Comparison of ENCODE assay signal across 29 cellular contexts in the genomic region with DNA sequence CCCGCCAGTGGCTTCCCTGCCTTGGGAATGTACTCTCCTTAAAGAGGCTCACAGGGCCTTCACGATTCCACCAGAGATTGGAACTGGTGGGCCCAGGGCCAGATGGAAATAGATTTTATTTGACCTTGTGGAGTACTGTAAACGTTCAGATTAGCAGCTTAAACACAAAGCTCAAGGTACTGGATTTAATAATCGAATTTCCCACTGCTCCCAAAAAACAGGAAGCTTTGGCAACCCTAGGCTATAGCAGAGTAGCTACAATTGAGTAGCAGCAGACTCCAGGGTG. TPM values are rescaled to one million over a fixed set of nuclear protein-coding genes. Genes with fewer than 3 reads are reported as not detected.
DNase-seq lines count a peak whose midpoint lies in the region; ATAC-seq, FAIRE-seq and TF ChIP-seq lines count a peak whose summit lies in the region.
"Had no signal": no experiment of that assay in that cellular context is flagged by ENCODE, and none has a peak within 500 bp of the region (broad histone marks: within the 10 kb centered on the region; RNA-seq: fewer than 3 reads in every experiment).

No MANE protein-coding gene starts in this region.

- H3K27me3 Mint-ChIP-seq in activated T-cell treated with anti-CD3 and anti-CD28 coated beads, Interleukin-2, amount 50 U/mL, for 4 hours (ENCODE audit: low read depth): no peaks in the 10 kb centered on the region
- H3K27me3 Mint-ChIP-seq in activated CD4-positive, alpha-beta T cell treated with anti-CD3 and anti-CD28 coated beads, Interleukin-2, amount 10 ng/mL, durations not matched to agents 7 days and 5 days: peaks cover 4% of the 10 kb centered on the region
- H3K27me3 Mint-ChIP-seq: activated CD8-positive, alpha-beta T cell treated with anti-CD3 and anti-CD28 coated beads for 36 hours; T-cell had no signal

- peaks cover 4% of the 10 kb centered on the region for H4K20me1 ChIP-seq in osteoblast (ENCODE audit: insufficient read depth, low read length)

- peaks cover 8% of the 10 kb centered on the region for H3K4me1 Mint-ChIP-seq in activated T-cell treated with anti-CD3 and anti-CD28 coated beads, Interleukin-2, amount 50 U/mL, for 4 hours (ENCODE audit: low read depth)
- peaks cover 12% of the 10 kb centered on the region for H3K4me1 Mint-ChIP-seq in activated CD4-positive, alpha-beta T cell treated with anti-CD3 and anti-CD28 coated beads, Interleukin-2, amount 10 ng/mL, durations not matched to agents 7 days and 5 days
- H3K4me1 Mint-ChIP-seq: endodermal cell, nephron had no signal

- H3K27ac ChIP-seq in right cardiac atrium (ENCODE audit: low read length) (peak overlapping the region; percentile 46), esophagus muscularis mucosa (replicated peaks in 1 of 4) (peak overlapping the region in 3 of 4 donors; percentile 46 to 63 (median 62)), osteoblast (ENCODE audit: low read depth, low read length) (no peak overlapping the region), upper lobe of right lung (peak overlapping the region; percentile 100)
- H3K27ac ChIP-seq: body of pancreas had no signal

- CTCF ChIA-PET in activated CD4-positive, alpha-beta T cell treated with anti-CD3 and anti-CD28 coated beads, Interleukin-2, amount 10 ng/mL, durations not matched to agents 7 days and 5 days (lab: Charles Lee): interaction anchor here (0.9 to 1.6 kb wide), 4 partner anchors 9 to 145 kb away, joined by 3 to 5 read pairs (median 3); partner anchors contain the start of gene NSFL1C

- H2AFZ ChIP-seq in osteoblast (ENCODE audit: low read length): no peak overlapping the region

- H3K27me3 ChIP-seq in right cardiac atrium (ENCODE audit: control insufficient read depth, insufficient read depth): no peaks in the 10 kb centered on the region
- peaks cover 0 to 9% (median 0%) of the 10 kb centered on the region in 4 donors for H3K27me3 ChIP-seq in esophagus muscularis mucosa
- no peaks in the 10 kb centered on the region for H3K27me3 ChIP-seq in osteoblast (ENCODE audit: insufficient read depth, low read length)
- no peaks in the 10 kb centered on the region for H3K27me3 ChIP-seq in upper lobe of right lung
- H3K27me3 ChIP-seq: body of pancreas, SJSA1, suprapubic skin had no signal

- H3K4me3 ChIP-seq in right cardiac atrium (ENCODE audit: low read length) (no peak overlapping the region), esophagus muscularis mucosa (no peak overlapping the region), osteoblast (ENCODE audit: insufficient read depth, low read length) (no peak overlapping the region), upper lobe of right lung (no peak overlapping the region)
- H3K4me3 ChIP-seq: body of pancreas, coronary artery, SJSA1, skin epidermis, suprapubic skin had no signal

- ATAC-seq in right cardiac atrium (no peak), Right ventricle myocardium inferior (no peak), upper lobe of right lung (no peak)
- ATAC-seq in activated T-cell treated with anti-CD3 and anti-CD28 coated beads, Interleukin-2, amount 50 U/mL, for 4 hours: no peak
- ATAC-seq: activated CD8-positive, alpha-beta T cell treated with anti-CD3 and anti-CD28 coated beads for 36 hours; body of pancreas; left colon; T-cell had no signal

- POLR2A ChIA-PET in activated CD4-positive, alpha-beta T cell treated with anti-CD3 and anti-CD28 coated beads, Interleukin-2, amount 10 ng/mL, durations not matched to agents 7 days and 5 days (lab: Charles Lee): no interaction called here

- H3K9me3 ChIP-seq in right cardiac atrium (ENCODE audit: control insufficient read depth, low read length) (no peaks in the 10 kb centered on the region), esophagus muscularis mucosa (no peaks in the 10 kb centered on the region), osteoblast (ENCODE audit: low read depth, low read length) (no peaks in the 10 kb centered on the region), upper lobe of right lung (no peaks in the 10 kb centered on the region)
- H3K9me3 ChIP-seq: body of pancreas, Caco-2, SJSA1, suprapubic skin had no signal

- H3K4me2 ChIP-seq in osteoblast (ENCODE audit: insufficient read depth, low read length): no peak overlapping the region

- DNase-seq in right cardiac atrium: peak in 1 of 3 donors; percentile 45
- no peak for DNase-seq in Right ventricle myocardium inferior (ENCODE audit: missing footprints)
- no peak for DNase-seq in esophagus muscularis mucosa (ENCODE audit: extremely low spot score)
- DNase-seq in osteoblast (ENCODE audit: insufficient read length, low spot score, missing footprints): peak; percentile 17
- no peak for DNase-seq in upper lobe of right lung
- DNase-seq in RCC 7860 (ENCODE audit: low spot score): no peak
- no peak for DNase-seq in activated T-cell treated with anti-CD3 and anti-CD28 coated beads, Interleukin-2, amount 50 U/mL, for 4 hours
- no peak for DNase-seq in activated CD4-positive, alpha-beta T cell treated with anti-CD3 and anti-CD28 coated beads, Interleukin-2, amount 10 ng/mL, durations not matched to agents 7 days and 5 days
- DNase-seq: ACHN; activated CD4-positive, CD25-positive, alpha-beta regulatory T cell treated with anti-CD3 and anti-CD28 coated beads, Interleukin-2, amount 50 U/mL, for 72 hours; activated CD8-positive, alpha-beta T cell treated with anti-CD3 and anti-CD28 coated beads for 36 hours; activated effector memory CD4-positive, alpha-beta T cell treated with anti-CD3 and anti-CD28 coated beads, Interleukin-2, amount 50 U/mL, for 16 hours; body of pancreas; endodermal cell; glutamatergic neuron; H7; left colon; midbrain; NCI-H510A treated with DMSO at 0.1 percent for 48 hours; stimulated activated CD4-positive, alpha-beta T cell treated with anti-CD3 and anti-CD28 coated beads, Interleukin-1b, Interleukin-23, amount 100 ng/mL, for 48 hours had no signal

- H3K4me1 ChIP-seq in right cardiac atrium (ENCODE audit: control insufficient read depth, insufficient read depth, low read length) (peaks cover 7% of the 10 kb centered on the region), esophagus muscularis mucosa (peaks cover 21 to 36% (median 29%) of the 10 kb centered on the region in 4 donors), osteoblast (ENCODE audit: insufficient read depth, low read length) (peaks cover 44% of the 10 kb centered on the region), upper lobe of right lung (peaks cover 24% of the 10 kb centered on the region)

- H3K4me3 Mint-ChIP-seq in activated T-cell treated with anti-CD3 and anti-CD28 coated beads, Interleukin-2, amount 50 U/mL, for 4 hours: no peak overlapping the region
- no peak overlapping the region for H3K4me3 Mint-ChIP-seq in activated CD4-positive, alpha-beta T cell treated with anti-CD3 and anti-CD28 coated beads, Interleukin-2, amount 10 ng/mL, durations not matched to agents 7 days and 5 days
- H3K4me3 Mint-ChIP-seq: activated CD8-positive, alpha-beta T cell treated with anti-CD3 and anti-CD28 coated beads for 36 hours; endodermal cell; nephron; T-cell had no signal

- H3K36me3 ChIP-seq in esophagus muscularis mucosa (no peaks in the 10 kb centered on the region), osteoblast (ENCODE audit: insufficient read depth, low read length) (no peaks in the 10 kb centered on the region), upper lobe of right lung (no peaks in the 10 kb centered on the region)
- H3K36me3 ChIP-seq: suprapubic skin had no signal

- TF ChIP-seq CTCF in esophagus muscularis mucosa (IDR thresholded peaks at IDR 0.05) (no peak), osteoblast (IDR thresholded peaks at IDR 0.05; ENCODE audit: extremely low read depth, low read depth, low read length) (no peak), upper lobe of right lung (IDR thresholded peaks at IDR 0.05) (no peak)

- TF ChIP-seq EP300 in esophagus muscularis mucosa (IDR thresholded peaks at IDR 0.05): no peak

- H3K27ac Mint-ChIP-seq in activated CD4-positive, alpha-beta T cell treated with anti-CD3 and anti-CD28 coated beads, Interleukin-2, amount 10 ng/mL, durations not matched to agents 7 days and 5 days: no peak overlapping the region
- H3K27ac Mint-ChIP-seq: activated CD8-positive, alpha-beta T cell treated with anti-CD3 and anti-CD28 coated beads for 36 hours; endodermal cell; T-cell had no signal

- intact Hi-C loops in right cardiac atrium (cut with DNase I): loop anchor here in 3 of 4 donors (5.0 kb wide), 2 partner anchors 66 to 71 kb away; partner anchors contain the start of gene FKBP1A (in 2 of the 3)
- intact Hi-C loops in Right ventricle myocardium inferior (cut with DNase I): no loop called here
- intact Hi-C loops in esophagus muscularis mucosa (cut with DNase I): no loop called here
- intact Hi-C loops in upper lobe of right lung (cut with DNase I): no loop called here

- WGBS in right cardiac atrium: 47% methylated on average over 4 of the region's 4 CpGs
- WGBS in esophagus muscularis mucosa: 43% methylated on average over 4 of the region's 4 CpGs

- H3K36me3 Mint-ChIP-seq in activated T-cell treated with anti-CD3 and anti-CD28 coated beads, Interleukin-2, amount 50 U/mL, for 4 hours (ENCODE audit: insufficient read depth): no peaks in the 10 kb centered on the region
- H3K36me3 Mint-ChIP-seq in activated CD4-positive, alpha-beta T cell treated with anti-CD3 and anti-CD28 coated beads, Interleukin-2, amount 10 ng/mL, durations not matched to agents 7 days and 5 days (ENCODE audit: low read depth): no peaks in the 10 kb centered on the region
- H3K36me3 Mint-ChIP-seq: T-cell had no signal

- H3K9me3 Mint-ChIP-seq in activated T-cell treated with anti-CD3 and anti-CD28 coated beads, Interleukin-2, amount 50 U/mL, for 4 hours: no peaks in the 10 kb centered on the region
- no peaks in the 10 kb centered on the region for H3K9me3 Mint-ChIP-seq in activated CD4-positive, alpha-beta T cell treated with anti-CD3 and anti-CD28 coated beads, Interleukin-2, amount 10 ng/mL, durations not matched to agents 7 days and 5 days
- H3K9me3 Mint-ChIP-seq: activated CD8-positive, alpha-beta T cell treated with anti-CD3 and anti-CD28 coated beads for 36 hours; endodermal cell; nephron; T-cell had no signal

- no peak for FAIRE-seq in RCC 7860 (lab: Jason Lieb, UNC)
- FAIRE-seq: GM12891, HTR-8/SVneo had no signal

- H3K79me2 ChIP-seq in osteoblast (ENCODE audit: insufficient read depth, low read length): peaks cover 7% of the 10 kb centered on the region

- TF ChIP-seq POLR2A in esophagus muscularis mucosa (IDR thresholded peaks at IDR 0.05; ENCODE audit: low read depth): no peak

RNA-seq across cellular contexts. Expression of gene SDCBP2, which starts 7.3 kb away (rescaled TPM):
- total RNA-seq in right cardiac atrium (1 to 10 TPM; 1.9 to 2.2 (median 2.2) TPM), Right ventricle myocardium inferior (1.2 TPM), esophagus muscularis mucosa (1 to 10 TPM; 2.1 to 6.2 (median 4.1) TPM), osteoblast (2.2 and 3.2 TPM in 2 replicates), upper lobe of right lung (10.9 TPM)
- polyA plus RNA-seq in right cardiac atrium: 2.0 TPM
- 1 to 10 TPM; 1.9 to 3.2 (median 2.2) TPM for total RNA-seq in activated T-cell treated with anti-CD3 and anti-CD28 coated beads, Interleukin-2, amount 50 U/mL, for 4 hours
- total RNA-seq in activated CD4-positive, alpha-beta T cell treated with anti-CD3 and anti-CD28 coated beads, Interleukin-2, amount 10 ng/mL, durations not matched to agents 7 days and 5 days: 1 to 10 TPM; 1.4 to 2.2 TPM

RNA-seq across cellular contexts. Expression of gene SNPH, which starts 55.5 kb away (rescaled TPM):
- total RNA-seq in right cardiac atrium (1 to 10 TPM; 4.8 to 6.8 (median 5.7) TPM), Right ventricle myocardium inferior (8.5 TPM), esophagus muscularis mucosa (10 to 100 TPM in 3 of 4 donors, 1 to 10 TPM in 1; 9.6 to 29.5 (median 17.3) TPM), osteoblast (9.4 and 10.0 TPM in 2 replicates), upper lobe of right lung (4.3 TPM)
- polyA plus RNA-seq in right cardiac atrium: 5.2 TPM
- 1 to 10 TPM; 1.4 to 2.6 (median 1.9) TPM for total RNA-seq in activated T-cell treated with anti-CD3 and anti-CD28 coated beads, Interleukin-2, amount 50 U/mL, for 4 hours
- total RNA-seq in activated CD4-positive, alpha-beta T cell treated with anti-CD3 and anti-CD28 coated beads, Interleukin-2, amount 10 ng/mL, durations not matched to agents 7 days and 5 days: 1 to 10 TPM; 7.3 to 8.4 TPM

Comparison
In these comparisons a context has a peak if more than half of its experiments do, and no peak if none do; other contexts are left out.
1. intact Hi-C loops: an anchor here in right cardiac atrium (5.0 kb wide); none called in Right ventricle myocardium inferior, esophagus muscularis mucosa and upper lobe of right lung.